In the genomic region with DNA sequence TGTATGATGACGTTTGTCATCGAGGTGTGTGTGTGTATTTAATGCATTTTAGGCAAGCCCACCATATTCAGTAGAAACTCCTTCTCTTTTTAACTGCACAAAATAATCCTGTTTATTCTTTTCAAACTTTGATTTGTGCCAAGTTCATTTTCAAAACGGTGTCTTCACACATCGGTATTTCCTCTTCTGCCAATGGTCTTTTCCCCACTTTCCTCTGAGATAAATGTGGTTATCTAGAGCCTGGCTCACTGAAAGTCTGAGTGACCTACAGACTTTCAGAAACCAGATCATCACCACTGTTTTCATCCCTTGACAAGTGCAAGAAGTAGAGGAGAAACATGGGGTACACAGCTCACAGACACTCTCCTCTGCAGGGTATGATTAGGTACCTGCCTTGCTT, we compare ENCODE assay signal across 15 cellular contexts.
DNase-seq lines count a peak whose midpoint lies in the region; ATAC-seq and TF ChIP-seq lines count a peak whose summit lies in the region.
"Had no signal": no experiment of that assay in that cellular context is flagged by ENCODE, and none has a peak within 500 bp of the region (broad histone marks: within the 10 kb centered on the region; RNA-seq: fewer than 3 reads in every experiment).

No MANE protein-coding gene starts in this region.

- H2BK5ac ChIP-seq in mesenchymal stem cell (ENCODE audit: low read depth, low read length, poor library complexity, severe bottlenecking), result no peak overlapping the region

- peaks cover 2% of the 10 kb centered on the region for H3K79me1 ChIP-seq in mesenchymal stem cell (replicated peaks; ENCODE audit: low read length, poor library complexity, severe bottlenecking)

- no peak overlapping the region for H2BK120ac ChIP-seq in mesenchymal stem cell (ENCODE audit: low read depth, low read length)

- H4K91ac ChIP-seq in mesenchymal stem cell (ENCODE audit: low read length), result no peak overlapping the region

- no peaks in the 10 kb centered on the region for H3K9me3 Mint-ChIP-seq in HFFc6

- ATAC-seq in RWPE2 (ENCODE audit: low read depth) (no peak), HG02852 (IDR thresholded peaks at IDR 0.05; ENCODE audit: unreplicated experiment) (no peak), HG02678 (IDR thresholded peaks at IDR 0.05; ENCODE audit: unreplicated experiment) (no peak)
- ATAC-seq: GM12878, HCT116, HepG2 had no signal

- no peak overlapping the region for H2AFZ ChIP-seq in mesenchymal stem cell (ENCODE audit: low read depth, low read length)
- H2AFZ ChIP-seq: GM23248 had no signal

- peak overlapping the region in 1 of 2 experiments; percentile 75 for H3K14ac ChIP-seq in mesenchymal stem cell (ENCODE audit: low read length in 2 of 2)

- H3K23ac ChIP-seq in mesenchymal stem cell (ENCODE audit: low read length in 2 of 2), result no peak overlapping the region

- H4K8ac ChIP-seq in mesenchymal stem cell (ENCODE audit: low read length), result no peak overlapping the region

- 100% methylated on average over 3 of the region's 4 CpGs for WGBS in mesenchymal stem cell

- H3K4me2 ChIP-seq in mesenchymal stem cell (ENCODE audit: low read length, poor library complexity, severe bottlenecking), result no peak overlapping the region
- H3K4me2 ChIP-seq: BLaER1 treated with 17β-estradiol and CSF1 and Interleukin-3, amounts not matched to agents 10 nM and 100 nM had no signal

- H3K4me3 Mint-ChIP-seq in HFFc6, result peak overlapping the region; percentile 73
- H3K4me3 Mint-ChIP-seq: CD4-positive, CD25-positive, alpha-beta regulatory T cell had no signal

- H3K27me3 Mint-ChIP-seq in HFFc6 (ENCODE audit: insufficient read depth), result no peaks in the 10 kb centered on the region
- H3K27me3 Mint-ChIP-seq: CD4-positive, CD25-positive, alpha-beta regulatory T cell had no signal

- H3K27me3 ChIP-seq in RWPE2 (ENCODE audit: insufficient read depth, poor library complexity, severe bottlenecking) (no peaks in the 10 kb centered on the region), mesenchymal stem cell (ENCODE audit: control insufficient read depth in 1 of 2, insufficient read depth in 1 of 2, low read length in 2 of 2) (no peaks in the 10 kb centered on the region)
- H3K27me3 ChIP-seq: BLaER1 treated with 17β-estradiol and CSF1 and Interleukin-3, amounts not matched to agents 10 nM and 100 nM had no signal

- H2BK15ac ChIP-seq in mesenchymal stem cell (ENCODE audit: low read depth, poor library complexity, severe bottlenecking), result no peak overlapping the region

- peak overlapping the region in 1 of 2 experiments; percentile 21 for H3K18ac ChIP-seq in mesenchymal stem cell (ENCODE audit: low read depth in 1 of 2, low read length in 2 of 2)

- peaks cover 27% of the 10 kb centered on the region for H3K36me3 Mint-ChIP-seq in HFFc6 (ENCODE audit: low read depth)

- no peak for TF ChIP-seq CTCF in HFFc6 (IDR thresholded peaks at IDR 0.05)
- TF ChIP-seq CTCF in RWPE2 (IDR thresholded peaks at IDR 0.05; ENCODE audit: poor library complexity, severe bottlenecking), result no peak

- H2BK12ac ChIP-seq in mesenchymal stem cell (ENCODE audit: low read length in 2 of 2), result no peak overlapping the region

- H3K27ac ChIP-seq in RWPE2 (ENCODE audit: poor library complexity, severe bottlenecking) (peak overlapping the region; percentile 64), epithelial cell of prostate (peak overlapping the region; percentile 74), mesenchymal stem cell (ENCODE audit: low read length, poor library complexity, severe bottlenecking) (peak overlapping the region; percentile 88)
- H3K27ac ChIP-seq: BLaER1 treated with 17β-estradiol and CSF1 and Interleukin-3, amounts not matched to agents 10 nM and 100 nM had no signal

- H2AK5ac ChIP-seq in mesenchymal stem cell (ENCODE audit: low read length, severe bottlenecking), result peak overlapping the region; percentile 6

- peaks cover 13% of the 10 kb centered on the region for H3K4me1 ChIP-seq in RWPE2 (ENCODE audit: insufficient read depth, poor library complexity, severe bottlenecking)
- peaks cover 3% of the 10 kb centered on the region for H3K4me1 ChIP-seq in mesenchymal stem cell (ENCODE audit: control insufficient read depth, insufficient read depth, low read depth, low read length)

- peak overlapping the region; percentile 84; the same call in 1 of the 2 replicates for H3K27ac Mint-ChIP-seq in HFFc6
- H3K27ac Mint-ChIP-seq: CD4-positive, CD25-positive, alpha-beta regulatory T cell had no signal

- DNase-seq in HFFc6 (no peak), RWPE2 (ENCODE audit: low spot score) (no peak), epithelial cell of prostate (ENCODE audit: low read depth, low spot score) (no peak), mesenchymal stem cell (no peak), DMS 273 (lab: John Stamatoyannopoulos, UW; ENCODE audit: unreplicated experiment) (no peak)
- no peak for DNase-seq in activated CD8-positive, alpha-beta memory T cell treated with anti-CD3 and anti-CD28 coated beads, Interleukin-2, amount 50 U/mL, for 4 hours
- DNase-seq: CD4-positive, CD25-positive, alpha-beta regulatory T cell; DMS 273 treated with DMSO at 0.1 percent for 48 hours had no signal

- H3K4ac ChIP-seq in mesenchymal stem cell (ENCODE audit: low read depth in 1 of 2, low read length in 2 of 2), result no peak overlapping the region

- no peak overlapping the region for H3K9ac ChIP-seq in mesenchymal stem cell (ENCODE audit: low read length)
- H3K9ac ChIP-seq: BLaER1 treated with 17β-estradiol and CSF1 and Interleukin-3, amounts not matched to agents 10 nM and 100 nM; GM23248 had no signal

- H3K4me1 Mint-ChIP-seq in HFFc6 (ENCODE audit: low read depth), result peaks cover 31% of the 10 kb centered on the region

- H3K4me3 ChIP-seq in RWPE2 (ENCODE audit: severe bottlenecking), result no peak overlapping the region
- H3K4me3 ChIP-seq in mesenchymal stem cell (ENCODE audit: insufficient read depth in 1 of 2, low read depth in 1 of 2, low read length in 2 of 2), result no peak overlapping the region
- H3K4me3 ChIP-seq: BLaER1 treated with 17β-estradiol and CSF1 and Interleukin-3, amounts not matched to agents 10 nM and 100 nM; GM12878 had no signal

- no peaks in the 10 kb centered on the region for H3K36me3 ChIP-seq in RWPE2 (ENCODE audit: low read depth)
- H3K36me3 ChIP-seq in mesenchymal stem cell (ENCODE audit: control insufficient read depth in 1 of 2, insufficient read depth in 2 of 2, low read depth in 1 of 2, low read length in 2 of 2), result peaks cover 0 to 9% of the 10 kb centered on the region in 2 experiments

- H3K9me3 ChIP-seq in RWPE2 (ENCODE audit: severe bottlenecking) (no peaks in the 10 kb centered on the region), mesenchymal stem cell (ENCODE audit: control insufficient read depth, low read length) (no peaks in the 10 kb centered on the region)
- H3K9me3 ChIP-seq: BLaER1 treated with 17β-estradiol and CSF1 and Interleukin-3, amounts not matched to agents 10 nM and 100 nM had no signal
